In the genomic region with DNA sequence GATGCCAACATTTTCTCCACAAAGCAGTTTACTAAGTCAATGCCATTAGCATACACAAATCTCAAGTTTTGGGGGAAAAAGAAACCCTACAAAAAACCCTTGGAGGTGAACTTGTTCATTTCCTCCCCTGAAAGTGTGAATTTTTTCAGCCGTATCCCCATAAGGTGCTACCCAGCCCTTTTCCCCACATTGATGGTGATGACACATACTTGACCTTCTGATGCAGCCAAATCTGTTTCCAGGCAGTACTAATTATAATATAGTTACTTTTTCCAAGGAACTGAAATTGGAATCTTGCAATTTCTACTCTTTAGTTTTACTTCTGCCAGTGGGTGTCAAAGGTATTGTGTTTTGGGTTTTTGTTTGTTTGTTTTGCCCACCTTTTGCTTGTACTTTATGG, we compare ENCODE assay signal across 19 cellular contexts.
DNase-seq lines count a peak whose midpoint lies in the region; ATAC-seq, FAIRE-seq and TF ChIP-seq lines count a peak whose summit lies in the region.
"Had no signal": no experiment of that assay in that cellular context is flagged by ENCODE, and none has a peak within 500 bp of the region (broad histone marks: within the 10 kb centered on the region; RNA-seq: fewer than 3 reads in every experiment).

No MANE protein-coding gene starts in this region.

- TF ChIP-seq CTCF in A549 (IDR thresholded peaks at IDR 0.05) (no peak), omental fat pad (IDR thresholded peaks at IDR 0.05) (no peak)

- DNase-seq in A549 (ENCODE audit: low read depth in 1 of 2, low spot score in 1 of 2): no peak
- DNase-seq in HS-5 (ENCODE audit: low read depth): peak; percentile 3
- DNase-seq in epithelial cell of prostate (ENCODE audit: low read depth, low spot score): no peak
- DNase-seq in omental fat pad (ENCODE audit: low spot score): no peak
- DNase-seq in activated T-helper 2 cell treated with anti-CD3 and anti-CD28 coated beads, Interferon-gamma antibody, Interleukin-2, Interleukin-4, amounts not matched to agents 10 μg/mL and 5 μg/mL and 100 μg/mL, durations not matched to agents 14 hours and 24 hours and 36 hours (ENCODE audit: low spot score): no peak
- DNase-seq: C1 segment of cervical spinal cord, DMS79 treated with DMSO at 0.1 percent for 48 hours, GOT3, NCI-H1092, NCI-H2081 treated with DMSO at 0.1 percent for 48 hours, NCI-H510A, NCI-H82 had no signal

- H3K27me3 Mint-ChIP-seq in activated T-helper 2 cell treated with anti-CD3 and anti-CD28 coated beads, Interferon-gamma antibody, Interleukin-2, Interleukin-4, amounts not matched to agents 10 μg/mL and 5 μg/mL and 100 μg/mL, durations not matched to agents 14 hours and 24 hours and 36 hours (ENCODE audit: low read depth): no peaks in the 10 kb centered on the region

- no peak overlapping the region for H3K4me3 Mint-ChIP-seq in activated T-helper 2 cell treated with anti-CD3 and anti-CD28 coated beads, Interferon-gamma antibody, Interleukin-2, Interleukin-4, amounts not matched to agents 10 μg/mL and 5 μg/mL and 100 μg/mL, durations not matched to agents 14 hours and 24 hours and 36 hours (ENCODE audit: low read depth)

- no peak for TF ChIP-seq POLR2A in A549 (IDR thresholded peaks at IDR 0.05; ENCODE audit: low read length)

- no peak overlapping the region for H3K27ac Mint-ChIP-seq in activated T-helper 2 cell treated with anti-CD3 and anti-CD28 coated beads, Interferon-gamma antibody, Interleukin-2, Interleukin-4, amounts not matched to agents 10 μg/mL and 5 μg/mL and 100 μg/mL, durations not matched to agents 14 hours and 24 hours and 36 hours

- H3K4me1 Mint-ChIP-seq in activated T-helper 2 cell treated with anti-CD3 and anti-CD28 coated beads, Interferon-gamma antibody, Interleukin-2, Interleukin-4, amounts not matched to agents 10 μg/mL and 5 μg/mL and 100 μg/mL, durations not matched to agents 14 hours and 24 hours and 36 hours (ENCODE audit: low read depth): no peaks in the 10 kb centered on the region

- H3K4me1 ChIP-seq in A549: peaks cover 12% of the 10 kb centered on the region

- 67% methylated on average over 1 of the region's 1 CpG for WGBS in A549 (ENCODE audit: missing lambda C conversion rate)

- FAIRE-seq in A549 (lab: Jason Lieb, UNC): no peak
- FAIRE-seq: A204.1, G401.6, GM12891, GM18507 had no signal

- H3K27ac ChIP-seq in A549 (peak overlapping the region in 1 of 2 experiments; percentile 62; a peak in 2 of 6 replicates), epithelial cell of prostate (peak overlapping the region; percentile 21)
- H3K27ac ChIP-seq: KMS-11 had no signal

- no peaks in the 10 kb centered on the region for H3K9me3 ChIP-seq in A549

- no peak for TF ChIP-seq RAD21 in A549 (conservative IDR thresholded peaks at IDR 0.05 in 1 of 2, IDR thresholded peaks at IDR 0.05 in 1 of 2)

- peak overlapping the region; percentile 6; the same call in 1 of the 3 replicates for H3K4me2 ChIP-seq in A549
- H3K4me2 ChIP-seq: KMS-11 had no signal

- CTCF ChIA-PET in A549 (lab: Yijun Ruan, JAX): interaction anchor here (0.6 kb wide), 1 partner anchor 144 kb away, joined by 3 read pairs; no protein-coding TSS in a partner anchor

- no peak overlapping the region for H3K4me3 ChIP-seq in A549

- ATAC-seq in A549: no peak
- ATAC-seq in omental fat pad (ENCODE audit: low FRiP score): peak; percentile 81
- ATAC-seq in esophagus mucosa: no peak
- ATAC-seq in GM18511 (IDR thresholded peaks at IDR 0.05; ENCODE audit: unreplicated experiment): no peak

- no peaks in the 10 kb centered on the region for H3K36me3 Mint-ChIP-seq in activated T-helper 2 cell treated with anti-CD3 and anti-CD28 coated beads, Interferon-gamma antibody, Interleukin-2, Interleukin-4, amounts not matched to agents 10 μg/mL and 5 μg/mL and 100 μg/mL, durations not matched to agents 14 hours and 24 hours and 36 hours (ENCODE audit: low read depth)

- H3K9me3 Mint-ChIP-seq in activated T-helper 2 cell treated with anti-CD3 and anti-CD28 coated beads, Interferon-gamma antibody, Interleukin-2, Interleukin-4, amounts not matched to agents 10 μg/mL and 5 μg/mL and 100 μg/mL, durations not matched to agents 14 hours and 24 hours and 36 hours: no peaks in the 10 kb centered on the region

- intact Hi-C loops in activated T-helper 2 cell treated with anti-CD3 and anti-CD28 coated beads, Interferon-gamma antibody, Interleukin-2, Interleukin-4, amounts not matched to agents 10 μg/mL and 5 μg/mL and 100 μg/mL, durations not matched to agents 14 hours and 24 hours and 36 hours (cut with micrococcal nuclease): no loop called here

- POLR2A ChIA-PET in A549 (lab: Yijun Ruan, JAX): no interaction called here

- no peak for TF ChIP-seq EP300 in A549 (IDR thresholded peaks at IDR 0.05)

TF ChIP-seq in A549, 52 proteins besides CTCF, POLR2A, EP300 and RAD21 (continues in another document):
- TF ChIP-seq SMC3 (IDR thresholded peaks at IDR 0.05): no peak
- TF ChIP-seq, protein P1, sequence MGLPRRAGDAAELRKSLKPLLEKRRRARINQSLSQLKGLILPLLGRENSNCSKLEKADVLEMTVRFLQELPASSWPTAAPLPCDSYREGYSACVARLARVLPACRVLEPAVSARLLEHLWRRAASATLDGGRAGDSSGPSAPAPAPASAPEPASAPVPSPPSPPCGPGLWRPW (IDR thresholded peaks at IDR 0.05): no peak
- TF ChIP-seq KDM5A (IDR thresholded peaks at IDR 0.05): no peak
- TF ChIP-seq, protein P2, sequence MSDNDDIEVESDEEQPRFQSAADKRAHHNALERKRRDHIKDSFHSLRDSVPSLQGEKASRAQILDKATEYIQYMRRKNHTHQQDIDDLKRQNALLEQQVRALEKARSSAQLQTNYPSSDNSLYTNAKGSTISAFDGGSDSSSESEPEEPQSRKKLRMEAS (IDR thresholded peaks at IDR 0.05): no peak
- TF ChIP-seq HDAC2 (IDR thresholded peaks at IDR 0.05): no peak
- TF ChIP-seq CBX8 (IDR thresholded peaks at IDR 0.05): no peak
- TF ChIP-seq, protein P3, sequence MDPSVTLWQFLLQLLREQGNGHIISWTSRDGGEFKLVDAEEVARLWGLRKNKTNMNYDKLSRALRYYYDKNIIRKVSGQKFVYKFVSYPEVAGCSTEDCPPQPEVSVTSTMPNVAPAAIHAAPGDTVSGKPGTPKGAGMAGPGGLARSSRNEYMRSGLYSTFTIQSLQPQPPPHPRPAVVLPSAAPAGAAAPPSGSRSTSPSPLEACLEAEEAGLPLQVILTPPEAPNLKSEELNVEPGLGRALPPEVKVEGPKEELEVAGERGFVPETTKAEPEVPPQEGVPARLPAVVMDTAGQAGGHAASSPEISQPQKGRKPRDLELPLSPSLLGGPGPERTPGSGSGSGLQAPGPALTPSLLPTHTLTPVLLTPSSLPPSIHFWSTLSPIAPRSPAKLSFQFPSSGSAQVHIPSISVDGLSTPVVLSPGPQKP (IDR thresholded peaks at IDR 0.05; ENCODE audit: low read depth, low read length): no peak
- TF ChIP-seq, protein P4, sequence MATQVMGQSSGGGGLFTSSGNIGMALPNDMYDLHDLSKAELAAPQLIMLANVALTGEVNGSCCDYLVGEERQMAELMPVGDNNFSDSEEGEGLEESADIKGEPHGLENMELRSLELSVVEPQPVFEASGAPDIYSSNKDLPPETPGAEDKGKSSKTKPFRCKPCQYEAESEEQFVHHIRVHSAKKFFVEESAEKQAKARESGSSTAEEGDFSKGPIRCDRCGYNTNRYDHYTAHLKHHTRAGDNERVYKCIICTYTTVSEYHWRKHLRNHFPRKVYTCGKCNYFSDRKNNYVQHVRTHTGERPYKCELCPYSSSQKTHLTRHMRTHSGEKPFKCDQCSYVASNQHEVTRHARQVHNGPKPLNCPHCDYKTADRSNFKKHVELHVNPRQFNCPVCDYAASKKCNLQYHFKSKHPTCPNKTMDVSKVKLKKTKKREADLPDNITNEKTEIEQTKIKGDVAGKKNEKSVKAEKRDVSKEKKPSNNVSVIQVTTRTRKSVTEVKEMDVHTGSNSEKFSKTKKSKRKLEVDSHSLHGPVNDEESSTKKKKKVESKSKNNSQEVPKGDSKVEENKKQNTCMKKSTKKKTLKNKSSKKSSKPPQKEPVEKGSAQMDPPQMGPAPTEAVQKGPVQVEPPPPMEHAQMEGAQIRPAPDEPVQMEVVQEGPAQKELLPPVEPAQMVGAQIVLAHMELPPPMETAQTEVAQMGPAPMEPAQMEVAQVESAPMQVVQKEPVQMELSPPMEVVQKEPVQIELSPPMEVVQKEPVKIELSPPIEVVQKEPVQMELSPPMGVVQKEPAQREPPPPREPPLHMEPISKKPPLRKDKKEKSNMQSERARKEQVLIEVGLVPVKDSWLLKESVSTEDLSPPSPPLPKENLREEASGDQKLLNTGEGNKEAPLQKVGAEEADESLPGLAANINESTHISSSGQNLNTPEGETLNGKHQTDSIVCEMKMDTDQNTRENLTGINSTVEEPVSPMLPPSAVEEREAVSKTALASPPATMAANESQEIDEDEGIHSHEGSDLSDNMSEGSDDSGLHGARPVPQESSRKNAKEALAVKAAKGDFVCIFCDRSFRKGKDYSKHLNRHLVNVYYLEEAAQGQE (IDR thresholded peaks at IDR 0.05): no peak
- no peak for TF ChIP-seq TFCP2L1 (CRISPR knock-in tag; IDR thresholded peaks at IDR 0.05)
- no peak for TF ChIP-seq ZC3H11A (IDR thresholded peaks at IDR 0.05)
- TF ChIP-seq ESRRA (IDR thresholded peaks at IDR 0.05; ENCODE audit: borderline replicate concordance, low read length): no peak
- no peak for TF ChIP-seq FOXS1 (CRISPR knock-in tag; IDR thresholded peaks at IDR 0.05)
- TF ChIP-seq BHLHE40 (IDR thresholded peaks at IDR 0.05; ENCODE audit: low read depth, low read length): no peak
- no peak for TF ChIP-seq NPAS2 (CRISPR knock-in tag; IDR thresholded peaks at IDR 0.05; ENCODE audit: borderline replicate concordance)
- TF ChIP-seq, protein P5, sequence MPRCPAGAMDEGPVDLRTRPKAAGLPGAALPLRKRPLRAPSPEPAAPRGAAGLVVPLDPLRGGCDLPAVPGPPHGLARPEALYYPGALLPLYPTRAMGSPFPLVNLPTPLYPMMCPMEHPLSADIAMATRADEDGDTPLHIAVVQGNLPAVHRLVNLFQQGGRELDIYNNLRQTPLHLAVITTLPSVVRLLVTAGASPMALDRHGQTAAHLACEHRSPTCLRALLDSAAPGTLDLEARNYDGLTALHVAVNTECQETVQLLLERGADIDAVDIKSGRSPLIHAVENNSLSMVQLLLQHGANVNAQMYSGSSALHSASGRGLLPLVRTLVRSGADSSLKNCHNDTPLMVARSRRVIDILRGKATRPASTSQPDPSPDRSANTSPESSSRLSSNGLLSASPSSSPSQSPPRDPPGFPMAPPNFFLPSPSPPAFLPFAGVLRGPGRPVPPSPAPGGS (IDR thresholded peaks at IDR 0.05): no peak
- no peak for TF ChIP-seq EHMT2 (IDR thresholded peaks at IDR 0.05; ENCODE audit: low read depth)
- no peak for TF ChIP-seq NFE2L2 (conservative IDR thresholded peaks at IDR 0.05; ENCODE audit: low read length)
- no peak for TF ChIP-seq HEYL (CRISPR knock-in tag; IDR thresholded peaks at IDR 0.05)
